Comparison of ENCODE assay signal across 1 cellular context in genomic region chr5:165495829-165496380, GRCh38.
TF ChIP-seq lines count a peak whose summit lies in the region.

No MANE protein-coding gene starts in this region.

TF ChIP-seq in IMR-90, 13 proteins besides CTCF, POLR2A, EP300 and RAD21:
- peak; percentile 91 for TF ChIP-seq CEBPB (IDR thresholded peaks at IDR 0.05; ENCODE audit: low read depth, low read length)
- TF ChIP-seq MXI1 (IDR thresholded peaks at IDR 0.05; ENCODE audit: borderline replicate concordance, low read depth, low read length) = no peak
- no peak for TF ChIP-seq USF2 (IDR thresholded peaks at IDR 0.05; ENCODE audit: low read depth, low read length)
- TF ChIP-seq RCOR1 (IDR thresholded peaks at IDR 0.05; ENCODE audit: insufficient replicate concordance, low read length) = no peak
- TF ChIP-seq NFE2L2 (IDR thresholded peaks at IDR 0.05; ENCODE audit: low read depth, low read length) = no peak
- no peak for TF ChIP-seq BHLHE40 (IDR thresholded peaks at IDR 0.05; ENCODE audit: low read depth, low read length)
- TF ChIP-seq ELK1 (IDR thresholded peaks at IDR 0.05; ENCODE audit: borderline replicate concordance, low read depth, low read length) = no peak
- TF ChIP-seq SMC3 (IDR thresholded peaks at IDR 0.05; ENCODE audit: low read depth, low read length) = no peak
